Comparison of ENCODE assay signal across 19 cellular contexts in the genomic region with DNA sequence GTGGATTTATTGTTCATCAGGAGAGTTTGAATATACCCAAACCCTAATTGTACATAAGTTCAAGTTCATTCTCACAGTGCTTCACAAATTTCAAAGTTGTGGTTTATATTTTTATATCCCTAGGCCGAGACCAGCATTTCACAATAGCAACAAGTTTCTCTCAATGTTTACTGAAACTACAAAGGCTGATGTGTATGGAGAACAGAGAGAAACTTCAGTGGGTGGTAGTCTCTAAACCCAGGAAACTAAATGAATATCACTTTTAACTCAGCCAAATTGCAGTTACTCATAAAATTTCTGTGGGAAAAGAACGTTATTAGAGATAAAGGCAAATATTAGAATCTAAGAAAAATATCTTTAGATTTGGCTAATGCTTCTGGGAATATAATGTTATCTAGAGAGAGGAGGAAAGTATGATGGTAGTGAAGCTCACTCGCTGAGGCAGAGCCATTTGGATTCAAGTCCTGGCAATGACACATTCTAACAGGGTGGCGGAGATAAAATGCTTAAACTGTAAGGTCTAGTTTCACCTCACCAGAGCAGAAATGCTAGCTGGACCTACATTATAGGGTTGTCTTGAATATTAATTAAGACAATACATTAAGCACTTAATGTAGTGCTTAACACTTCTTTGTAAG.
"Had no signal": no experiment of that assay in that cellular context is flagged by ENCODE, and none has a peak within 500 bp of the region (broad histone marks: within the 10 kb centered on the region; RNA-seq: fewer than 3 reads in every experiment).

No MANE protein-coding gene starts in this region.

- H3K9me3 Mint-ChIP-seq: neural progenitor cell had no signal

- H3K4me1 Mint-ChIP-seq: naive thymus-derived CD8-positive, alpha-beta T cell; nephron; neural progenitor cell; stimulated activated effector memory CD8-positive, alpha-beta T cell treated with anti-CD3 and anti-CD28 coated beads, Interleukin-12 subunit alpha, Interleukin-12 subunit beta, amount 100 ng/mL, for 72 hours had no signal

- H3K36me3 Mint-ChIP-seq: naive thymus-derived CD8-positive, alpha-beta T cell; neural progenitor cell; stimulated activated effector memory CD8-positive, alpha-beta T cell treated with anti-CD3 and anti-CD28 coated beads, Interleukin-12 subunit alpha, Interleukin-12 subunit beta, amount 100 ng/mL, for 72 hours had no signal

- DNase-seq: hypothalamus; islet precursor cell; lower lobe of right lung; mammary epithelial cell; mesenchymal stem cell; naive thymus-derived CD8-positive, alpha-beta T cell; occipital lobe; psoas muscle; spleen; stimulated activated CD4-positive, alpha-beta T cell treated with anti-CD3 and anti-CD28 coated beads, Interleukin-4, amount 100 ng/mL, for 24 hours; stimulated activated naive CD4-positive, alpha-beta T cell; tibial artery; trophoblast cell; upper lobe of right lung had no signal

- H3K27me3 Mint-ChIP-seq: naive thymus-derived CD8-positive, alpha-beta T cell; stimulated activated naive CD8-positive, alpha-beta T cell treated with anti-CD3 and anti-CD28 coated beads, Interleukin-15, Interleukin-2, amounts not matched to agents 100 ng/mL and 50 ng/mL, for 24 hours had no signal

- H3K4me3 Mint-ChIP-seq: naive thymus-derived CD8-positive, alpha-beta T cell; nephron; neural progenitor cell; stimulated activated effector memory CD8-positive, alpha-beta T cell treated with anti-CD3 and anti-CD28 coated beads, Interleukin-12 subunit alpha, Interleukin-12 subunit beta, amount 100 ng/mL, for 72 hours; stimulated activated naive CD8-positive, alpha-beta T cell treated with anti-CD3 and anti-CD28 coated beads, Interleukin-15, Interleukin-2, amounts not matched to agents 100 ng/mL and 50 ng/mL, for 24 hours had no signal

- ATAC-seq: lower lobe of right lung; naive thymus-derived CD8-positive, alpha-beta T cell; psoas muscle; sciatic nerve; stimulated activated effector memory CD8-positive, alpha-beta T cell treated with anti-CD3 and anti-CD28 coated beads, Interleukin-12 subunit alpha, Interleukin-12 subunit beta, amount 100 ng/mL, for 72 hours; upper lobe of right lung had no signal

- H3K27ac Mint-ChIP-seq: naive thymus-derived CD8-positive, alpha-beta T cell; nephron; neural progenitor cell; stimulated activated effector memory CD8-positive, alpha-beta T cell treated with anti-CD3 and anti-CD28 coated beads, Interleukin-12 subunit alpha, Interleukin-12 subunit beta, amount 100 ng/mL, for 72 hours; stimulated activated naive CD8-positive, alpha-beta T cell treated with anti-CD3 and anti-CD28 coated beads, Interleukin-15, Interleukin-2, amounts not matched to agents 100 ng/mL and 50 ng/mL, for 24 hours had no signal
